ENCODE assay signal across 9 cellular contexts in genomic region chr20:51650685-51651134, GRCh38.
DNase-seq lines count a peak whose midpoint lies in the region; ATAC-seq and TF ChIP-seq lines count a peak whose summit lies in the region.
"Had no signal": no experiment of that assay in that cellular context is flagged by ENCODE, and none has a peak within 500 bp of the region (broad histone marks: within the 10 kb centered on the region; RNA-seq: fewer than 3 reads in every experiment).

No MANE protein-coding gene starts in this region.

- H3K9ac ChIP-seq in endodermal cell (ENCODE audit: extremely low read depth, low read length, poor library complexity, severe bottlenecking), result no peak overlapping the region

- peaks cover 7% of the 10 kb centered on the region for H3K4me1 ChIP-seq in endodermal cell (ENCODE audit: control insufficient read depth, insufficient read depth, low read length)

- H3K4me3 ChIP-seq in NB4 (ENCODE audit: low read depth, low read length) (no peak overlapping the region), endodermal cell (ENCODE audit: low read length) (no peak overlapping the region)
- H3K4me3 ChIP-seq: cardiac muscle cell had no signal

- no peaks in the 10 kb centered on the region for H3K27me3 ChIP-seq in endodermal cell (ENCODE audit: control insufficient read depth, insufficient read depth, low read length, poor library complexity, severe bottlenecking)
- H3K27me3 ChIP-seq: cardiac muscle cell had no signal

- H3K27ac Mint-ChIP-seq in endodermal cell, result peak overlapping the region; percentile 82
- no peak overlapping the region for H3K27ac Mint-ChIP-seq in activated CD8-positive, alpha-beta T cell treated with anti-CD3 and anti-CD28 coated beads, Interleukin-2, amount 10 ng/mL, durations not matched to agents 7 days and 5 days

- no peaks in the 10 kb centered on the region for H3K27me3 Mint-ChIP-seq in endodermal cell (ENCODE audit: insufficient read depth)
- no peaks in the 10 kb centered on the region for H3K27me3 Mint-ChIP-seq in activated CD8-positive, alpha-beta T cell treated with anti-CD3 and anti-CD28 coated beads, Interleukin-2, amount 10 ng/mL, durations not matched to agents 7 days and 5 days (ENCODE audit: low read depth)

- peaks cover 14% of the 10 kb centered on the region for H3K36me3 ChIP-seq in endodermal cell (ENCODE audit: control insufficient read depth, insufficient read depth, low read length)

- no peak overlapping the region for H3K4me3 Mint-ChIP-seq in endodermal cell
- no peak overlapping the region for H3K4me3 Mint-ChIP-seq in activated CD8-positive, alpha-beta T cell treated with anti-CD3 and anti-CD28 coated beads, Interleukin-2, amount 10 ng/mL, durations not matched to agents 7 days and 5 days

- POLR2A ChIA-PET in activated CD8-positive, alpha-beta T cell treated with anti-CD3 and anti-CD28 coated beads, Interleukin-2, amount 10 ng/mL, durations not matched to agents 7 days and 5 days (lab: Charles Lee), result no interaction called here

- no peak for TF ChIP-seq CTCF in NB4 (IDR thresholded peaks at IDR 0.05; ENCODE audit: low read depth, low read length)
- TF ChIP-seq CTCF in endodermal cell (conservative IDR thresholded peaks at IDR 0.05), result no peak

- no peak overlapping the region for H3K27ac ChIP-seq in endodermal cell (ENCODE audit: low read depth, low read length)
- H3K27ac ChIP-seq: cardiac muscle cell had no signal

- intact Hi-C loops in posterior vena cava (cut with DNase I), result no loop called here

- DNase-seq in NB4 (ENCODE audit: low read depth) (peak; percentile 58), endodermal cell (peak; percentile 32), posterior vena cava (ENCODE audit: low spot score) (peak; percentile 13), midbrain (lab: John Stamatoyannopoulos, UW) (no peak), iPS-NIHi11 (ENCODE audit: low spot score) (no peak), 8988T (no peak)
- no peak for DNase-seq in activated CD8-positive, alpha-beta T cell treated with anti-CD3 and anti-CD28 coated beads, Interleukin-2, amount 10 ng/mL, durations not matched to agents 7 days and 5 days

- peaks cover 42% of the 10 kb centered on the region for H3K36me3 Mint-ChIP-seq in endodermal cell (ENCODE audit: low read depth)
- H3K36me3 Mint-ChIP-seq in activated CD8-positive, alpha-beta T cell treated with anti-CD3 and anti-CD28 coated beads, Interleukin-2, amount 10 ng/mL, durations not matched to agents 7 days and 5 days (ENCODE audit: low read depth), result no peaks in the 10 kb centered on the region

- CTCF ChIA-PET in activated CD8-positive, alpha-beta T cell treated with anti-CD3 and anti-CD28 coated beads, Interleukin-2, amount 10 ng/mL, durations not matched to agents 7 days and 5 days (lab: Charles Lee), result no interaction called here

- no peaks in the 10 kb centered on the region for H3K9me3 Mint-ChIP-seq in endodermal cell
- H3K9me3 Mint-ChIP-seq in activated CD8-positive, alpha-beta T cell treated with anti-CD3 and anti-CD28 coated beads, Interleukin-2, amount 10 ng/mL, durations not matched to agents 7 days and 5 days (ENCODE audit: insufficient read depth), result no peaks in the 10 kb centered on the region

- no peak for TF ChIP-seq POLR2A in NB4 (IDR thresholded peaks at IDR 0.05; ENCODE audit: extremely low read depth, insufficient read length)

- WGBS in endodermal cell (ENCODE audit: insufficient coverage in 1 of 2, insufficient read length in 1 of 2), 2 experiments, result 83 to 85% methylated on average over 4 to 5 of the region's 5 CpGs

- H3K9me3 ChIP-seq in endodermal cell (ENCODE audit: control insufficient read depth, low read length), result no peaks in the 10 kb centered on the region

- ATAC-seq in GM19351 (IDR thresholded peaks at IDR 0.05; ENCODE audit: unreplicated experiment), result peak; percentile 77
- no peak for ATAC-seq in activated CD8-positive, alpha-beta T cell treated with anti-CD3 and anti-CD28 coated beads, Interleukin-2, amount 10 ng/mL, durations not matched to agents 7 days and 5 days

- H3K4me1 Mint-ChIP-seq in endodermal cell, result peaks cover 7% of the 10 kb centered on the region
- no peaks in the 10 kb centered on the region for H3K4me1 Mint-ChIP-seq in activated CD8-positive, alpha-beta T cell treated with anti-CD3 and anti-CD28 coated beads, Interleukin-2, amount 10 ng/mL, durations not matched to agents 7 days and 5 days (ENCODE audit: low read depth)

Comparison
In these comparisons a context has a peak if more than half of its experiments do, and no peak if none do; other contexts are left out.
1. DNase-seq: peak in NB4 (single experiment), endodermal cell (single experiment) and posterior vena cava (single experiment); none in midbrain (single experiment), iPS-NIHi11 (single experiment), 8988T (single experiment) and activated CD8-positive, alpha-beta T cell treated with anti-CD3 and anti-CD28 coated beads, Interleukin-2, amount 10 ng/mL, durations not matched to agents 7 days and 5 days (single experiment).